ENCODE assay signal across 1 cellular context in genomic region chr2:86686460-86686859, GRCh38.
TF ChIP-seq lines count a peak whose summit lies in the region.

No MANE protein-coding gene starts in this region.

TF ChIP-seq in HepG2, 621 proteins besides CTCF, POLR2A, EP300 and RAD21 (continued from another document):
- TF ChIP-seq ZNF121 (CRISPR knock-in tag; IDR thresholded peaks at IDR 0.05) (0 out of 2 replicates have a peak, but pooled peaks have one; percentile 32), SMYD3 (CRISPR knock-in tag; IDR thresholded peaks at IDR 0.05) (no peak), RORA (CRISPR knock-in tag; IDR thresholded peaks at IDR 0.05) (no peak), ZSCAN25 (CRISPR knock-in tag; IDR thresholded peaks at IDR 0.05) (no peak), GTF3A (CRISPR knock-in tag; conservative IDR thresholded peaks at IDR 0.05) (no peak)
- TF ChIP-seq, protein P1, sequence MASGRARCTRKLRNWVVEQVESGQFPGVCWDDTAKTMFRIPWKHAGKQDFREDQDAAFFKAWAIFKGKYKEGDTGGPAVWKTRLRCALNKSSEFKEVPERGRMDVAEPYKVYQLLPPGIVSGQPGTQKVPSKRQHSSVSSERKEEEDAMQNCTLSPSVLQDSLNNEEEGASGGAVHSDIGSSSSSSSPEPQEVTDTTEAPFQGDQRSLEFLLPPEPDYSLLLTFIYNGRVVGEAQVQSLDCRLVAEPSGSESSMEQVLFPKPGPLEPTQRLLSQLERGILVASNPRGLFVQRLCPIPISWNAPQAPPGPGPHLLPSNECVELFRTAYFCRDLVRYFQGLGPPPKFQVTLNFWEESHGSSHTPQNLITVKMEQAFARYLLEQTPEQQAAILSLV (CRISPR knock-in tag; IDR thresholded peaks at IDR 0.05; ENCODE audit: borderline replicate concordance): no peak
- TF ChIP-seq, protein P2, sequence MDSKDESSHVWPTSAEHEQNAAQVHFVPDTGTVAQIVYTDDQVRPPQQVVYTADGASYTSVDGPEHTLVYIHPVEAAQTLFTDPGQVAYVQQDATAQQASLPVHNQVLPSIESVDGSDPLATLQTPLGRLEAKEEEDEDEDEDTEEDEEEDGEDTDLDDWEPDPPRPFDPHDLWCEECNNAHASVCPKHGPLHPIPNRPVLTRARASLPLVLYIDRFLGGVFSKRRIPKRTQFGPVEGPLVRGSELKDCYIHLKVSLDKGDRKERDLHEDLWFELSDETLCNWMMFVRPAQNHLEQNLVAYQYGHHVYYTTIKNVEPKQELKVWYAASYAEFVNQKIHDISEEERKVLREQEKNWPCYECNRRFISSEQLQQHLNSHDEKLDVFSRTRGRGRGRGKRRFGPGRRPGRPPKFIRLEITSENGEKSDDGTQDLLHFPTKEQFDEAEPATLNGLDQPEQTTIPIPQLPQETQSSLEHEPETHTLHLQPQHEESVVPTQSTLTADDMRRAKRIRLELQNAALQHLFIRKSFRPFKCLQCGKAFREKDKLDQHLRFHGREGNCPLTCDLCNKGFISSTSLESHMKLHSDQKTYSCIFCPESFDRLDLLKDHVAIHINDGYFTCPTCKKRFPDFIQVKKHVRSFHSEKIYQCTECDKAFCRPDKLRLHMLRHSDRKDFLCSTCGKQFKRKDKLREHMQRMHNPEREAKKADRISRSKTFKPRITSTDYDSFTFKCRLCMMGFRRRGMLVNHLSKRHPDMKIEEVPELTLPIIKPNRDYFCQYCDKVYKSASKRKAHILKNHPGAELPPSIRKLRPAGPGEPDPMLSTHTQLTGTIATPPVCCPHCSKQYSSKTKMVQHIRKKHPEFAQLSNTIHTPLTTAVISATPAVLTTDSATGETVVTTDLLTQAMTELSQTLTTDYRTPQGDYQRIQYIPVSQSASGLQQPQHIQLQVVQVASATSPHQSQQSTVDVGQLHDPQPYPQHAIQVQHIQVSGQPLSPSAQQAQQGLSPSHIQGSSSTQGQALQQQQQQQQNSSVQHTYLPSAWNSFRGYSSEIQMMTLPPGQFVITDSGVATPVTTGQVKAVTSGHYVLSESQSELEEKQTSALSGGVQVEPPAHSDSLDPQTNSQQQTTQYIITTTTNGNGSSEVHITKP (CRISPR knock-in tag; IDR thresholded peaks at IDR 0.05; ENCODE audit: low read depth): no peak
